In the genomic region with DNA sequence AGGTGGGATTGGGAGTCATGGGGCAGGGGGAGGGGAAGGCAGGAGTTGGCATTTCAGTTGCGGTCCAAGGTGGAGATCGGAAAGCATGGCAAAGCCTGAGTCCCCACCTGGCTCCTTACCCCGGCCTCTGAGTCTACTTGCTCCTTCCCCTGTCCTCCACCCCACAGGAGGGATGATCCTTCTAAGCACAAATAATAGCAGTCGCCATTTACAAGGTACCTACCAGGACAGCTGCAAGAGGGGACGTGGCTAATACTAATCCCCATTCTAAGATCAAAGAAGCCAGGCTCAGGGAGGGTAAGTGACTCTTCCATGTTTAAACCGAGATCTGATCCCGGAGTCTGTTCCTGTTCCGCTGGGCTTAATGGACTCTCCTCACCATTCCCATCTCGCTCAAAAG, we compare ENCODE assay signal across 29 cellular contexts.
"Had no signal": no experiment of that assay in that cellular context is flagged by ENCODE, and none has a peak within 500 bp of the region (broad histone marks: within the 10 kb centered on the region; RNA-seq: fewer than 3 reads in every experiment).

No MANE protein-coding gene starts in this region.

- H3K36me3 Mint-ChIP-seq: activated naive CD4-positive, alpha-beta T cell treated with anti-CD3 and anti-CD28 coated beads, Interleukin-2, amount 10 ng/mL, durations not matched to agents 7 days and 5 days; activated naive CD8-positive, alpha-beta T cell treated with anti-CD3 and anti-CD28 coated beads, Interleukin-2, amount 10 ng/mL, durations not matched to agents 7 days and 5 days had no signal

- H3K27me3 Mint-ChIP-seq: activated CD4-positive, alpha-beta memory T cell treated with anti-CD3 and anti-CD28 coated beads, Interleukin-2, amount 10 ng/mL, durations not matched to agents 7 days and 5 days; activated CD4-positive, alpha-beta T cell treated with anti-CD3 and anti-CD28 coated beads, Interleukin-2, amount 10 ng/mL, durations not matched to agents 7 days and 5 days; activated naive CD8-positive, alpha-beta T cell treated with anti-CD3 and anti-CD28 coated beads, Interleukin-2, amount 10 ng/mL, durations not matched to agents 7 days and 5 days; activated T-cell treated with anti-CD3 and anti-CD28 coated beads, Interleukin-2, amount 50 U/mL, for 24 hours had no signal

- H3K4me3 ChIP-seq: ascending aorta, breast epithelium, cardiac muscle cell, colonic mucosa, esophagus squamous epithelium had no signal

- H3K4me3 Mint-ChIP-seq: activated CD4-positive, alpha-beta memory T cell treated with anti-CD3 and anti-CD28 coated beads, Interleukin-2, amount 10 ng/mL, durations not matched to agents 7 days and 5 days; activated CD4-positive, alpha-beta T cell treated with anti-CD3 and anti-CD28 coated beads, Interleukin-2, amount 10 ng/mL, durations not matched to agents 7 days and 5 days; activated naive CD4-positive, alpha-beta T cell treated with anti-CD3 and anti-CD28 coated beads, Interleukin-2, amount 10 ng/mL, durations not matched to agents 7 days and 5 days; activated naive CD8-positive, alpha-beta T cell treated with anti-CD3 and anti-CD28 coated beads, Interleukin-2, amount 10 ng/mL, durations not matched to agents 7 days and 5 days; activated T-cell treated with anti-CD3 and anti-CD28 coated beads, Interleukin-2, amount 50 U/mL, for 24 hours; activated T-cell treated with anti-CD3 and anti-CD28 coated beads, Interleukin-2, amount 50 U/mL, for 72 hours; brain; T-helper 1 cell treated with Interleukin-12 subunit alpha and Interleukin-12 subunit beta and Interleukin-4 antibody, amounts not matched to agents 30 μg/mL and 1 μg/mL, for 36 hours; T-helper 2 cell treated with Interferon-gamma antibody and Interleukin-4, amounts not matched to agents 5 μg/mL and 100 μg/mL, for 36 hours had no signal

- H3K9me3 Mint-ChIP-seq: activated naive CD4-positive, alpha-beta T cell treated with anti-CD3 and anti-CD28 coated beads, Interleukin-2, amount 10 ng/mL, durations not matched to agents 7 days and 5 days; activated naive CD8-positive, alpha-beta T cell treated with anti-CD3 and anti-CD28 coated beads, Interleukin-2, amount 10 ng/mL, durations not matched to agents 7 days and 5 days; activated T-cell treated with anti-CD3 and anti-CD28 coated beads, Interleukin-2, amount 50 U/mL, for 24 hours; T-helper 2 cell treated with Interferon-gamma antibody and Interleukin-4, amounts not matched to agents 5 μg/mL and 100 μg/mL, for 36 hours had no signal

- DNase-seq: activated CD4-positive, alpha-beta memory T cell treated with anti-CD3 and anti-CD28 coated beads, Interleukin-2, amount 10 ng/mL, durations not matched to agents 7 days and 5 days; activated CD4-positive, alpha-beta T cell treated with anti-CD3 and anti-CD28 coated beads for 4 hours; activated CD4-positive, alpha-beta T cell treated with anti-CD3 and anti-CD28 coated beads, Interleukin-2, amount 10 ng/mL, durations not matched to agents 7 days and 5 days; activated CD4-positive, alpha-beta T cell treated with anti-CD3 and anti-CD28 coated beads, Interleukin-2, amount 50 U/mL, for 4 hours; activated CD4-positive, CD25-positive, alpha-beta regulatory T cell; activated CD4-positive, CD25-positive, alpha-beta regulatory T cell treated with anti-CD3 and anti-CD28 coated beads, Interleukin-2, amount 50 U/mL, for 72 hours; activated CD8-positive, alpha-beta memory T cell treated with anti-CD3 and anti-CD28 coated beads, Interleukin-2, amount 50 U/mL, for 48 hours; activated gamma-delta T cell; activated naive CD4-positive, alpha-beta T cell; activated naive CD4-positive, alpha-beta T cell treated with anti-CD3 and anti-CD28 coated beads, Interleukin-2, amount 10 ng/mL, durations not matched to agents 7 days and 5 days; activated naive CD8-positive, alpha-beta T cell treated with anti-CD3 and anti-CD28 coated beads, Interleukin-2, amount 10 ng/mL, durations not matched to agents 7 days and 5 days; activated T-cell treated with anti-CD3 and anti-CD28 coated beads for 4 hours; activated T-cell treated with anti-CD3 and anti-CD28 coated beads, Interleukin-2, amount 50 U/mL, for 24 hours; activated T-cell treated with anti-CD3 and anti-CD28 coated beads, Interleukin-2, amount 50 U/mL, for 72 hours; central memory CD4-positive, alpha-beta T cell; cerebellar nuclear complex; colonic mucosa; effector CD8-positive, alpha-beta T cell; esophagus squamous epithelium; head of caudate nucleus; T1000 had no signal

- H3K27me3 ChIP-seq: ascending aorta, breast epithelium, cardiac muscle cell, colonic mucosa, esophagus squamous epithelium had no signal

- H3K27ac ChIP-seq: ascending aorta, breast epithelium, cardiac muscle cell, colonic mucosa, epithelial cell of prostate, esophagus squamous epithelium had no signal

- H3K36me3 ChIP-seq: ascending aorta, breast epithelium, cardiac muscle cell, colonic mucosa had no signal

- H3K9me3 ChIP-seq: ascending aorta, breast epithelium, colonic mucosa, esophagus squamous epithelium had no signal

- ATAC-seq: activated naive CD4-positive, alpha-beta T cell treated with anti-CD3 and anti-CD28 coated beads, Interleukin-2, amount 50 U/mL, for 72 hours; activated T-cell treated with anti-CD3 and anti-CD28 coated beads, Interleukin-2, amount 50 U/mL, for 72 hours had no signal

- H3K27ac Mint-ChIP-seq: activated CD4-positive, alpha-beta memory T cell treated with anti-CD3 and anti-CD28 coated beads, Interleukin-2, amount 10 ng/mL, durations not matched to agents 7 days and 5 days; activated CD4-positive, alpha-beta T cell treated with anti-CD3 and anti-CD28 coated beads, Interleukin-2, amount 10 ng/mL, durations not matched to agents 7 days and 5 days; activated naive CD4-positive, alpha-beta T cell treated with anti-CD3 and anti-CD28 coated beads, Interleukin-2, amount 10 ng/mL, durations not matched to agents 7 days and 5 days; activated naive CD4-positive, alpha-beta T cell treated with anti-CD3 and anti-CD28 coated beads, Interleukin-2, amount 50 U/mL, for 72 hours; activated naive CD8-positive, alpha-beta T cell treated with anti-CD3 and anti-CD28 coated beads, Interleukin-2, amount 10 ng/mL, durations not matched to agents 7 days and 5 days; activated T-cell treated with anti-CD3 and anti-CD28 coated beads, Interleukin-2, amount 50 U/mL, for 24 hours; activated T-cell treated with anti-CD3 and anti-CD28 coated beads, Interleukin-2, amount 50 U/mL, for 72 hours; brain; T-helper 1 cell treated with Interleukin-12 subunit alpha and Interleukin-12 subunit beta and Interleukin-4 antibody, amounts not matched to agents 30 μg/mL and 1 μg/mL, for 36 hours; T-helper 2 cell treated with Interferon-gamma antibody and Interleukin-4, amounts not matched to agents 5 μg/mL and 100 μg/mL, for 36 hours had no signal

- H3K4me1 ChIP-seq: ascending aorta, breast epithelium, colonic mucosa had no signal
